Comparison of ENCODE assay signal across 9 cellular contexts in genomic region chr9:100601216-100601615, GRCh38. TPM values are rescaled to one million over a fixed set of nuclear protein-coding genes. Genes with fewer than 3 reads are reported as not detected.
DNase-seq lines count a peak whose midpoint lies in the region; ATAC-seq, FAIRE-seq and TF ChIP-seq lines count a peak whose summit lies in the region.
"Had no signal": no experiment of that assay in that cellular context is flagged by ENCODE, and none has a peak within 500 bp of the region (broad histone marks: within the 10 kb centered on the region; RNA-seq: fewer than 3 reads in every experiment).

No MANE protein-coding gene starts in this region.

- H2AFZ ChIP-seq in H9 (ENCODE audit: low read length): no peak overlapping the region
- no peak overlapping the region for H2AFZ ChIP-seq in MM.1S (ENCODE audit: low read length)
- no peak overlapping the region for H2AFZ ChIP-seq in GM12878 (ENCODE audit: control insufficient read depth, low read depth, low read length)

- peak in 1 of 2 donors; percentile 63 for TF ChIP-seq CTCF in right atrium auricular region (IDR thresholded peaks at IDR 0.05)
- peak; percentile 83 for TF ChIP-seq CTCF in H9 (conservative IDR thresholded peaks at IDR 0.05)
- peak; percentile 88 for TF ChIP-seq CTCF in MM.1S (IDR thresholded peaks at IDR 0.05; ENCODE audit: low read length)
- peak in 4 of 6 experiments; percentile 23 to 59 (median 50) for TF ChIP-seq CTCF in Peyer's patch (IDR thresholded peaks at IDR 0.05)
- TF ChIP-seq CTCF in GM12878 (IDR thresholded peaks at IDR 0.05 in 2 of 3, conservative IDR thresholded peaks at IDR 0.05 in 1 of 3; ENCODE audit: control insufficient read depth in 2 of 3, extremely low read depth in 1 of 3, insufficient read depth in 1 of 3, low read depth in 3 of 3, low read length in 3 of 3): peak; percentile 78 to 86 (median 78)
- TF ChIP-seq CTCF in tibial nerve (IDR thresholded peaks at IDR 0.05): peak in 3 of 5 experiments; percentile 28 to 30 (median 29)

- DNase-seq in Right ventricle myocardium inferior (ENCODE audit: missing footprints) (no peak), right atrium auricular region (ENCODE audit: low spot score) (no peak), H9 (peak; percentile 81), MM.1S (peak; percentile 77), Peyer's patch (peak in 1 of 3 donors; percentile 71), GM12878 (ENCODE audit: low read depth, low spot score) (no peak), left colon (peak; percentile 36 to 48), tibial nerve (ENCODE audit: low spot score in 2 of 2) (peak in 1 of 2 donors; percentile 23)

- H3K9me3 Mint-ChIP-seq in H9: peaks cover 2 to 6% of the 10 kb centered on the region in 2 experiments; a peak in 3 of 5 replicates

- no peak overlapping the region for H3K4ac ChIP-seq in H9 (ENCODE audit: low read depth, low read length)

- H3K27me3 ChIP-seq in right atrium auricular region: no peaks in the 10 kb centered on the region
- no peaks in the 10 kb centered on the region for H3K27me3 ChIP-seq in H9 (ENCODE audit: insufficient read depth, low read length)
- H3K27me3 ChIP-seq in MM.1S (replicated peaks; ENCODE audit: insufficient read depth, low read length): no peaks in the 10 kb centered on the region
- H3K27me3 ChIP-seq in Peyer's patch: no peaks in the 10 kb centered on the region
- no peaks in the 10 kb centered on the region; a peak in 2 of 4 replicates for H3K27me3 ChIP-seq in GM12878 (replicated peaks in 1 of 2; ENCODE audit: control insufficient read depth in 2 of 2, insufficient read depth in 2 of 2, low read length in 1 of 2)
- H3K27me3 ChIP-seq in tibial nerve: no peaks in the 10 kb centered on the region

- no peaks in the 10 kb centered on the region for H3K36me3 ChIP-seq in right atrium auricular region
- no peaks in the 10 kb centered on the region for H3K36me3 ChIP-seq in MM.1S (replicated peaks; ENCODE audit: insufficient read depth, low read length)
- H3K36me3 ChIP-seq in Peyer's patch: no peaks in the 10 kb centered on the region
- no peaks in the 10 kb centered on the region for H3K36me3 ChIP-seq in GM12878 (ENCODE audit: control insufficient read depth in 2 of 2, insufficient read depth in 2 of 2, low read length in 1 of 2)
- H3K36me3 ChIP-seq in tibial nerve: no peaks in the 10 kb centered on the region

- peaks cover 0 to 9% of the 10 kb centered on the region in 2 donors for H3K4me1 ChIP-seq in right atrium auricular region
- peaks cover 3% of the 10 kb centered on the region; the same call in 1 of the 2 replicates for H3K4me1 ChIP-seq in H9 (ENCODE audit: insufficient read depth, low read length)
- H3K4me1 ChIP-seq in MM.1S (ENCODE audit: low read length): peaks cover 22% of the 10 kb centered on the region
- peaks cover 0 to 12% (median 0%) of the 10 kb centered on the region in 4 donors for H3K4me1 ChIP-seq in Peyer's patch
- H3K4me1 ChIP-seq in GM12878 (ENCODE audit: control insufficient read depth, insufficient read depth, low read length): no peaks in the 10 kb centered on the region
- peaks cover 0 to 13% (median 3%) of the 10 kb centered on the region in 4 donors for H3K4me1 ChIP-seq in tibial nerve

- H3K14ac ChIP-seq in H9 (ENCODE audit: insufficient read depth, low read length): no peak overlapping the region

- no peak overlapping the region for H4K5ac ChIP-seq in H9 (ENCODE audit: insufficient read length, low read depth, low read length)

- H3K9ac ChIP-seq in H9 (ENCODE audit: extremely low read depth, insufficient read length, low read length) (no peak overlapping the region), MM.1S (ENCODE audit: low read length) (no peak overlapping the region), GM12878 (ENCODE audit: control insufficient read depth, insufficient read depth, low read length) (no peak overlapping the region)

- TF ChIP-seq POLR2A in Peyer's patch (IDR thresholded peaks at IDR 0.05) (no peak), GM12878 (IDR thresholded peaks at IDR 0.05; ENCODE audit: low read depth, low read length) (no peak), tibial nerve (IDR thresholded peaks at IDR 0.05) (no peak)

- CTCF ChIA-PET in GM12878 (lab: Yijun Ruan, JAX): interaction anchor here (0.5 to 4.2 kb wide), 24 partner anchors 9 to 711 kb away, joined by 3 to 56 read pairs (median 4); partner anchors contain the start of gene TEX10

- peaks cover 0 to 5% (median 0%) of the 10 kb centered on the region in 3 experiments; a peak in 1 of 7 replicates for H3K36me3 Mint-ChIP-seq in H9 (ENCODE audit: insufficient read depth in 1 of 3, low read depth in 3 of 3)

- RAD21 ChIA-PET in GM12878 (lab: Charles Lee; ENCODE audit: unreplicated experiment): interaction anchor here (0.6 to 5.4 kb wide), 2 partner anchors 31 to 711 kb away, joined by 3 to 32 read pairs; no protein-coding TSS in a partner anchor

- H4K20me1 ChIP-seq in H9 (ENCODE audit: control insufficient read depth, insufficient read depth, insufficient read length): no peaks in the 10 kb centered on the region
- H4K20me1 ChIP-seq in MM.1S (ENCODE audit: insufficient read depth, low read length): no peaks in the 10 kb centered on the region
- no peaks in the 10 kb centered on the region for H4K20me1 ChIP-seq in GM12878 (ENCODE audit: control insufficient read depth, insufficient read depth)

- BruUV-seq in GM12878 (replicated peaks; lab: Mats Ljungman, UMichigan): no TSS peak

- H3K9me2 ChIP-seq in MM.1S (replicated peaks; ENCODE audit: insufficient read depth, low read length): no peaks in the 10 kb centered on the region

- no peak overlapping the region for H4K8ac ChIP-seq in H9 (replicated peaks; ENCODE audit: insufficient read length, low read depth, low read length)

- POLR2A ChIA-PET in GM12878 (lab: Charles Lee): no interaction called here

- TF ChIP-seq RAD21 in GM12878 (IDR thresholded peaks at IDR 0.05; ENCODE audit: insufficient read depth, low read depth, low read length): peak; percentile 75

- no peak overlapping the region for H4K91ac ChIP-seq in H9 (ENCODE audit: insufficient read length, low read depth, low read length)

- SMC1A ChIA-PET in GM12878 (lab: Charles Lee; ENCODE audit: uncharacterized antibody, unreplicated experiment): interaction anchor here (0.9 to 2.7 kb wide), 9 partner anchors 16 to 712 kb away, joined by 3 to 10 read pairs (median 4); no protein-coding TSS in a partner anchor

- peaks cover 11% of the 10 kb centered on the region for H3F3A ChIP-seq in MM.1S (ENCODE audit: insufficient read depth, low read length)

- no peak overlapping the region for H2BK120ac ChIP-seq in H9 (ENCODE audit: low read depth, low read length, poor library complexity, severe bottlenecking)

- H3K27ac ChIP-seq in right atrium auricular region (no peak overlapping the region), H9 (ENCODE audit: insufficient read length, low read depth, low read length) (no peak overlapping the region), MM.1S (ENCODE audit: low read length) (no peak overlapping the region), Peyer's patch (no peak overlapping the region), GM12878 (ENCODE audit: control insufficient read depth, insufficient read depth) (no peak overlapping the region), tibial nerve (no peak overlapping the region)
- H3K27ac ChIP-seq: epithelial cell of prostate had no signal

- no peak overlapping the region for H2BK5ac ChIP-seq in H9 (ENCODE audit: insufficient read length, low read length)

- no peak overlapping the region for H2BK12ac ChIP-seq in H9 (ENCODE audit: insufficient read length, low read depth, low read length)

- H3K79me1 ChIP-seq in H9 (ENCODE audit: insufficient read depth, low read depth, low read length, poor library complexity, severe bottlenecking): no peaks in the 10 kb centered on the region

- H3K23ac ChIP-seq in H9 (ENCODE audit: insufficient read length, low read depth, low read length): no peak overlapping the region

- no peak overlapping the region for H2AK5ac ChIP-seq in H9 (ENCODE audit: insufficient read length, low read length)

- H3T11ph ChIP-seq in H9 (ENCODE audit: low read length): no peak overlapping the region

- H2BK20ac ChIP-seq in H9 (ENCODE audit: low read depth, low read length, poor library complexity, severe bottlenecking): no peak overlapping the region

- H3K4me1 Mint-ChIP-seq in H9: peaks cover 29 to 39% of the 10 kb centered on the region in 2 experiments

- intact Hi-C loops in Right ventricle myocardium inferior (cut with DNase I): loop anchor here (5.0 kb wide), 1 partner anchor 516 kb away; no protein-coding TSS in a partner anchor
- intact Hi-C loops in GM12878 (cut with micrococcal nuclease; ENCODE audit: unreplicated experiment): loop anchor here (1.0 kb wide), 1 partner anchor 710 kb away; no protein-coding TSS in a partner anchor
- intact Hi-C loops in left colon (cut with DNase I, micrococcal nuclease): loop anchor here in 1 of 2 donors (10.0 kb wide), 1 partner anchor 714 kb away; no protein-coding TSS in a partner anchor

- H3K79me2 ChIP-seq in H9 (ENCODE audit: insufficient read depth, low read length) (no peaks in the 10 kb centered on the region), MM.1S (ENCODE audit: low read length) (no peaks in the 10 kb centered on the region), GM12878 (ENCODE audit: control insufficient read depth, insufficient read depth, low read length) (no peaks in the 10 kb centered on the region)

- no peak for TF ChIP-seq EP300 in GM12878 (IDR thresholded peaks at IDR 0.05; ENCODE audit: borderline replicate concordance in 1 of 2, control insufficient read depth in 1 of 2, low read depth in 2 of 2, low read length in 2 of 2)
- TF ChIP-seq EP300 in tibial nerve (IDR thresholded peaks at IDR 0.05): no peak

- H3K4me3 ChIP-seq in right atrium auricular region: no peak overlapping the region
- H3K4me3 ChIP-seq in MM.1S (ENCODE audit: low read length): no peak overlapping the region
- no peak overlapping the region for H3K4me3 ChIP-seq in Peyer's patch
- H3K4me3 ChIP-seq in GM12878: no peak overlapping the region
- H3K4me3 ChIP-seq in tibial nerve: no peak overlapping the region

- no peaks in the 10 kb centered on the region for H3K27me3 Mint-ChIP-seq in H9 (ENCODE audit: low read depth)

- no peak overlapping the region for H3K4me2 ChIP-seq in H9 (ENCODE audit: insufficient read depth, insufficient read length, low read length)
- no peak overlapping the region for H3K4me2 ChIP-seq in MM.1S (ENCODE audit: low read depth, low read length)
- no peak overlapping the region for H3K4me2 ChIP-seq in GM12878 (ENCODE audit: control insufficient read depth, insufficient read depth)

- peak; percentile 51 for ATAC-seq in Right ventricle myocardium inferior
- ATAC-seq in GM12878: peak; percentile 85
- peak; percentile 60 for ATAC-seq in left colon

- FAIRE-seq in GM12878 (lab: Jason Lieb, UNC): no peak

- in situ Hi-C loops in GM12878 (cut with MboI): loop anchor here (10.0 kb wide), 1 partner anchor 704 kb away; no protein-coding TSS in a partner anchor

- H3K4me3 Mint-ChIP-seq in H9: no peak overlapping the region

- H3K23me2 ChIP-seq in H9 (ENCODE audit: insufficient read length, low read depth, low read length, poor library complexity, severe bottlenecking): peaks cover 3% of the 10 kb centered on the region

- H3K9me3 ChIP-seq in right atrium auricular region (no peaks in the 10 kb centered on the region), H9 (ENCODE audit: control insufficient read depth, low read depth, low read length) (no peaks in the 10 kb centered on the region), MM.1S (replicated peaks; ENCODE audit: insufficient read depth, low read length) (no peaks in the 10 kb centered on the region), Peyer's patch (no peaks in the 10 kb centered on the region), GM12878 (replicated peaks; ENCODE audit: control insufficient read depth, insufficient read depth, low read length) (no peaks in the 10 kb centered on the region), tibial nerve (no peaks in the 10 kb centered on the region)

- H3K56ac ChIP-seq in H9 (ENCODE audit: insufficient read length, low read depth, low read length): no peak overlapping the region

- H3K18ac ChIP-seq in H9 (ENCODE audit: insufficient read length, low read depth, low read length): no peak overlapping the region

- peak overlapping the region in 1 of 3 experiments; percentile 59; a peak in 2 of 7 replicates for H3K27ac Mint-ChIP-seq in H9

- no peak overlapping the region for H2BK15ac ChIP-seq in H9 (ENCODE audit: low read depth, low read length)

RNA-seq across cellular contexts. Expression of gene CAVIN4, which starts 23.3 kb away (rescaled TPM):
- 79.3 TPM for total RNA-seq in Right ventricle myocardium inferior
- total RNA-seq in right atrium auricular region: 10 to 100 TPM; 33.3 to 41.2 TPM
- 6.8 and 7.3 TPM in 2 replicates for total RNA-seq in H9 (2021)
- total RNA-seq in Peyer's patch: not detected
- 0.13 and 0.42 TPM in 2 replicates for total RNA-seq in GM12878 (2013; cell fraction: nucleolus; rRNA removed)
- total RNA-seq in GM12878 (2014; rRNA removed): 0.05 and 0.06 TPM in 2 replicates
- 0.09 and 0.13 TPM in 2 replicates for total RNA-seq in GM12878 (2014; rRNA removed; fragmentation: Illumina TruSeq; extraction: Trizol)
- total RNA-seq in GM12878 (2021): 0.13 TPM in 1 of 2 replicates, not detected in the other
- 0.09 TPM for polyA plus RNA-seq in GM12878 (2011; ENCODE audit: low read depth)
- 0.07 and 0.08 TPM in 2 replicates for polyA plus RNA-seq in GM12878 (2011; rRNA removed)
- 0.01 and 0.02 TPM in 2 replicates for polyA plus RNA-seq in GM12878 (2011; cell fraction: cytosol; rRNA removed)
- 0.07 TPM in 2 replicates for polyA plus RNA-seq in GM12878 (2011; cell fraction: nucleus; rRNA removed)
- polyA plus RNA-seq in GM12878 (2012): not detected in 2 replicates
- polyA plus RNA-seq in GM12878 (2014; fragmentation: Illumina TruSeq; extraction: Trizol): 0.07 and 0.14 TPM in 2 replicates
- polyA plus RNA-seq in GM12878 (2014; fragmentation: Nextera tagmentation; extraction: Ambion mirVana): under 1 TPM; 0.08 to 0.11 TPM
- 0.04 and 0.06 TPM in 2 replicates for polyA plus RNA-seq in GM12878 (2014; rRNA removed)
- not detected for polyA plus RNA-seq in GM12878 (2016; fragmentation: Nextera tagmentation; extraction: Ambion mirVana)
- polyA minus RNA-seq in GM12878 (2011; rRNA and poly(A)+ RNA removed): 0.15 TPM in 1 of 2 replicates, not detected in the other
- not detected in 2 replicates for polyA minus RNA-seq in GM12878 (2011; cell fraction: cytosol; rRNA and poly(A)+ RNA removed)
- polyA minus RNA-seq in GM12878 (2011; cell fraction: nucleus; rRNA and poly(A)+ RNA removed): 0.19 TPM in 1 of 2 replicates, not detected in the other
- under 1 TPM; 0.18 to 0.22 TPM for total RNA-seq in left colon
- total RNA-seq in tibial nerve: under 1 TPM in 1 of 4 donors, not detected in 3; 0.39 TPM

Comparison
In these comparisons a context has a peak if more than half of its experiments do, and no peak if none do; other contexts are left out.
1. DNase-seq: peak in H9 (single experiment), MM.1S (single experiment) and left colon (2 of 2); none in Right ventricle myocardium inferior (single experiment), right atrium auricular region (single experiment) and GM12878 (single experiment).
2. Peak in every context shown above with its lines, with median percentiles within 50 percentile points of each other: ATAC-seq.